8 cellular contexts compared by ENCODE assay signal in genomic region chr17:40063034-40063765, GRCh38. TPM values are rescaled to one million over a fixed set of nuclear protein-coding genes. Genes with fewer than 3 reads are reported as not detected.
DNase-seq lines count a peak whose midpoint lies in the region; ATAC-seq and TF ChIP-seq lines count a peak whose summit lies in the region.

No MANE protein-coding gene starts in this region.

- H3K9me3 ChIP-seq in endodermal cell (ENCODE audit: control insufficient read depth, low read length) (no peaks in the 10 kb centered on the region), mucosa of stomach (ENCODE audit: control insufficient read depth, low read length) (no peaks in the 10 kb centered on the region), vagina (no peaks in the 10 kb centered on the region)

- H3K27ac Mint-ChIP-seq in endodermal cell = no peak overlapping the region

- no peaks in the 10 kb centered on the region for H3K36me3 Mint-ChIP-seq in endodermal cell (ENCODE audit: low read depth)

- TF ChIP-seq POLR2A in vagina (IDR thresholded peaks at IDR 0.05) = no peak

- peaks cover 39% of the 10 kb centered on the region for H3K4me1 Mint-ChIP-seq in endodermal cell

- H3K4me3 ChIP-seq in HL-60 (replicated peaks; ENCODE audit: insufficient read depth, low read length) (peak overlapping the region; percentile 79), endodermal cell (ENCODE audit: low read length) (peak overlapping the region; percentile 84), mucosa of stomach (ENCODE audit: low read length) (peak overlapping the region; percentile 94), vagina (peak overlapping the region; percentile 98 to 100)

- peaks cover 34% of the 10 kb centered on the region for H3K27me3 Mint-ChIP-seq in endodermal cell (ENCODE audit: insufficient read depth)

- H3K4me3 Mint-ChIP-seq in endodermal cell = peak overlapping the region; percentile 76

- H3K36me3 ChIP-seq in endodermal cell (ENCODE audit: control insufficient read depth, insufficient read depth, low read length) (no peaks in the 10 kb centered on the region), mucosa of stomach (ENCODE audit: control insufficient read depth, insufficient read depth, low read length) (no peaks in the 10 kb centered on the region), vagina (no peaks in the 10 kb centered on the region)

- ATAC-seq in GM18511 (IDR thresholded peaks at IDR 0.05; ENCODE audit: unreplicated experiment) = peak; percentile 59
- no peak for ATAC-seq in GM19463 (IDR thresholded peaks at IDR 0.05; ENCODE audit: unreplicated experiment)

- H3K27me3 ChIP-seq in HL-60 (ENCODE audit: insufficient read depth, poor library complexity, severe bottlenecking) (no peaks in the 10 kb centered on the region), endodermal cell (ENCODE audit: control insufficient read depth, insufficient read depth, low read length, poor library complexity, severe bottlenecking) (peaks cover 12% of the 10 kb centered on the region), mucosa of stomach (ENCODE audit: control insufficient read depth, insufficient read depth, low read length) (no peaks in the 10 kb centered on the region), vagina (no peaks in the 10 kb centered on the region)

- H3K9ac ChIP-seq in endodermal cell (ENCODE audit: extremely low read depth, low read length, poor library complexity, severe bottlenecking) (peak overlapping the region; percentile 56), mucosa of stomach (ENCODE audit: low read length) (peak overlapping the region; percentile 86)

- H3K9me3 Mint-ChIP-seq in endodermal cell = no peaks in the 10 kb centered on the region

- peak overlapping the region; percentile 50 for H3K27ac ChIP-seq in 22Rv1
- H3K27ac ChIP-seq in HL-60 (replicated peaks) = peak overlapping the region; percentile 88
- peak overlapping the region; percentile 60 for H3K27ac ChIP-seq in endodermal cell (ENCODE audit: low read depth, low read length)
- H3K27ac ChIP-seq in vagina = peak overlapping the region; percentile 99

- TF ChIP-seq CTCF in 22Rv1 (IDR thresholded peaks at IDR 0.05) (peak; percentile 49), HL-60 (IDR thresholded peaks at IDR 0.05; ENCODE audit: insufficient read depth, low read length) (no peak), endodermal cell (conservative IDR thresholded peaks at IDR 0.05) (no peak), vagina (IDR thresholded peaks at IDR 0.05) (no peak)

- 0% methylated on average over 15 to 59 of the region's 59 CpGs for WGBS in endodermal cell (ENCODE audit: insufficient coverage in 1 of 2, insufficient read length in 1 of 2), 2 experiments

- DNase-seq in HL-60 (ENCODE audit: low read depth in 1 of 2, low spot score in 1 of 2) = peak; percentile 91 to 96
- peak; percentile 23 for DNase-seq in T-helper 9 cell
- peak; percentile 93 for DNase-seq in endodermal cell
- no peak for DNase-seq in vagina (ENCODE audit: extremely low spot score in 2 of 2)

- intact Hi-C loops in vagina (cut with DNase I) = loop anchor here (2.0 to 10.0 kb wide), 3 partner anchors 24 to 112 kb away; partner anchors contain the start of gene RAPGEFL1

- peaks cover 2% of the 10 kb centered on the region for H3K4me1 ChIP-seq in endodermal cell (ENCODE audit: control insufficient read depth, insufficient read depth, low read length)
- H3K4me1 ChIP-seq in mucosa of stomach (ENCODE audit: control insufficient read depth, insufficient read depth, low read length) = peaks cover 61% of the 10 kb centered on the region
- H3K4me1 ChIP-seq in vagina = peaks cover 65% of the 10 kb centered on the region

RNA-seq across cellular contexts. Expression of gene THRA, which starts 0.4 kb away (rescaled TPM):
- total RNA-seq in endodermal cell (10 to 100 TPM; 12.7 to 14.4 TPM), vagina (40.3 TPM)
- polyA plus RNA-seq in endodermal cell (2013, experiment 1 of 2) = 16.0 TPM
- 15.5 TPM for polyA plus RNA-seq in endodermal cell (2013, experiment 2 of 2)

RNA-seq across cellular contexts. Expression of gene MED24, which starts 9.0 kb away (rescaled TPM):
- 100 to 1,000 TPM; 106 to 124 TPM for total RNA-seq in endodermal cell
- 119 TPM for polyA plus RNA-seq in endodermal cell (2013, experiment 1 of 2)
- 101 TPM for polyA plus RNA-seq in endodermal cell (2013, experiment 2 of 2)
- 106 TPM for total RNA-seq in vagina

RNA-seq across cellular contexts. Expression of gene NR1D1, which starts 37.2 kb away (rescaled TPM):
- 1 to 10 TPM; 3.0 to 4.4 TPM for total RNA-seq in endodermal cell
- polyA plus RNA-seq in endodermal cell (2013, experiment 1 of 2) = 3.1 TPM
- polyA plus RNA-seq in endodermal cell (2013, experiment 2 of 2) = 2.3 TPM
- total RNA-seq in vagina = 15.0 TPM

RNA-seq across cellular contexts. Expression of gene CSF3, which starts 48.0 kb away (rescaled TPM):
- total RNA-seq in endodermal cell (not detected), vagina (25.3 TPM)
- polyA plus RNA-seq in endodermal cell (2013, experiment 1 of 2) = not detected
- polyA plus RNA-seq in endodermal cell (2013, experiment 2 of 2) = not detected

RNA-seq across cellular contexts. Expression of gene MSL1, which starts 58.6 kb away (rescaled TPM):
- 100 to 1,000 TPM in 1 of 2 donors, 10 to 100 TPM in 1; 95.4 to 108 TPM for total RNA-seq in endodermal cell
- 126 TPM for polyA plus RNA-seq in endodermal cell (2013, experiment 1 of 2)
- 115 TPM for polyA plus RNA-seq in endodermal cell (2013, experiment 2 of 2)
- total RNA-seq in vagina = 62.4 TPM

Comparison
In these comparisons a context has a peak if more than half of its experiments do, and no peak if none do; other contexts are left out.
1. DNase-seq: peak in HL-60 (2 of 2), T-helper 9 cell (single experiment) and endodermal cell (single experiment); none in vagina (0 of 2).
2. Peak in every context shown above with its lines, with median percentiles within 50 percentile points of each other: H3K27ac ChIP-seq and H3K4me3 ChIP-seq.